ENCODE assay signal across 2 cellular contexts in genomic region chr4:182973421-182974340, GRCh38.
TF ChIP-seq lines count a peak whose summit lies in the region.

No MANE protein-coding gene starts in this region.

TF ChIP-seq in GM23338, 12 proteins besides CTCF, POLR2A, EP300 and RAD21:
- TF ChIP-seq POLR2AphosphoS5 (IDR thresholded peaks at IDR 0.05; ENCODE audit: low read depth): no peak
- TF ChIP-seq, protein P1, sequence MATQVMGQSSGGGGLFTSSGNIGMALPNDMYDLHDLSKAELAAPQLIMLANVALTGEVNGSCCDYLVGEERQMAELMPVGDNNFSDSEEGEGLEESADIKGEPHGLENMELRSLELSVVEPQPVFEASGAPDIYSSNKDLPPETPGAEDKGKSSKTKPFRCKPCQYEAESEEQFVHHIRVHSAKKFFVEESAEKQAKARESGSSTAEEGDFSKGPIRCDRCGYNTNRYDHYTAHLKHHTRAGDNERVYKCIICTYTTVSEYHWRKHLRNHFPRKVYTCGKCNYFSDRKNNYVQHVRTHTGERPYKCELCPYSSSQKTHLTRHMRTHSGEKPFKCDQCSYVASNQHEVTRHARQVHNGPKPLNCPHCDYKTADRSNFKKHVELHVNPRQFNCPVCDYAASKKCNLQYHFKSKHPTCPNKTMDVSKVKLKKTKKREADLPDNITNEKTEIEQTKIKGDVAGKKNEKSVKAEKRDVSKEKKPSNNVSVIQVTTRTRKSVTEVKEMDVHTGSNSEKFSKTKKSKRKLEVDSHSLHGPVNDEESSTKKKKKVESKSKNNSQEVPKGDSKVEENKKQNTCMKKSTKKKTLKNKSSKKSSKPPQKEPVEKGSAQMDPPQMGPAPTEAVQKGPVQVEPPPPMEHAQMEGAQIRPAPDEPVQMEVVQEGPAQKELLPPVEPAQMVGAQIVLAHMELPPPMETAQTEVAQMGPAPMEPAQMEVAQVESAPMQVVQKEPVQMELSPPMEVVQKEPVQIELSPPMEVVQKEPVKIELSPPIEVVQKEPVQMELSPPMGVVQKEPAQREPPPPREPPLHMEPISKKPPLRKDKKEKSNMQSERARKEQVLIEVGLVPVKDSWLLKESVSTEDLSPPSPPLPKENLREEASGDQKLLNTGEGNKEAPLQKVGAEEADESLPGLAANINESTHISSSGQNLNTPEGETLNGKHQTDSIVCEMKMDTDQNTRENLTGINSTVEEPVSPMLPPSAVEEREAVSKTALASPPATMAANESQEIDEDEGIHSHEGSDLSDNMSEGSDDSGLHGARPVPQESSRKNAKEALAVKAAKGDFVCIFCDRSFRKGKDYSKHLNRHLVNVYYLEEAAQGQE (IDR thresholded peaks at IDR 0.05; ENCODE audit: unreplicated experiment): no peak
- TF ChIP-seq STAT1 (IDR thresholded peaks at IDR 0.05; ENCODE audit: unreplicated experiment): no peak
- no peak for TF ChIP-seq ZNF114 (CRISPR knock-in tag; IDR thresholded peaks at IDR 0.05)
- TF ChIP-seq, protein P2, sequence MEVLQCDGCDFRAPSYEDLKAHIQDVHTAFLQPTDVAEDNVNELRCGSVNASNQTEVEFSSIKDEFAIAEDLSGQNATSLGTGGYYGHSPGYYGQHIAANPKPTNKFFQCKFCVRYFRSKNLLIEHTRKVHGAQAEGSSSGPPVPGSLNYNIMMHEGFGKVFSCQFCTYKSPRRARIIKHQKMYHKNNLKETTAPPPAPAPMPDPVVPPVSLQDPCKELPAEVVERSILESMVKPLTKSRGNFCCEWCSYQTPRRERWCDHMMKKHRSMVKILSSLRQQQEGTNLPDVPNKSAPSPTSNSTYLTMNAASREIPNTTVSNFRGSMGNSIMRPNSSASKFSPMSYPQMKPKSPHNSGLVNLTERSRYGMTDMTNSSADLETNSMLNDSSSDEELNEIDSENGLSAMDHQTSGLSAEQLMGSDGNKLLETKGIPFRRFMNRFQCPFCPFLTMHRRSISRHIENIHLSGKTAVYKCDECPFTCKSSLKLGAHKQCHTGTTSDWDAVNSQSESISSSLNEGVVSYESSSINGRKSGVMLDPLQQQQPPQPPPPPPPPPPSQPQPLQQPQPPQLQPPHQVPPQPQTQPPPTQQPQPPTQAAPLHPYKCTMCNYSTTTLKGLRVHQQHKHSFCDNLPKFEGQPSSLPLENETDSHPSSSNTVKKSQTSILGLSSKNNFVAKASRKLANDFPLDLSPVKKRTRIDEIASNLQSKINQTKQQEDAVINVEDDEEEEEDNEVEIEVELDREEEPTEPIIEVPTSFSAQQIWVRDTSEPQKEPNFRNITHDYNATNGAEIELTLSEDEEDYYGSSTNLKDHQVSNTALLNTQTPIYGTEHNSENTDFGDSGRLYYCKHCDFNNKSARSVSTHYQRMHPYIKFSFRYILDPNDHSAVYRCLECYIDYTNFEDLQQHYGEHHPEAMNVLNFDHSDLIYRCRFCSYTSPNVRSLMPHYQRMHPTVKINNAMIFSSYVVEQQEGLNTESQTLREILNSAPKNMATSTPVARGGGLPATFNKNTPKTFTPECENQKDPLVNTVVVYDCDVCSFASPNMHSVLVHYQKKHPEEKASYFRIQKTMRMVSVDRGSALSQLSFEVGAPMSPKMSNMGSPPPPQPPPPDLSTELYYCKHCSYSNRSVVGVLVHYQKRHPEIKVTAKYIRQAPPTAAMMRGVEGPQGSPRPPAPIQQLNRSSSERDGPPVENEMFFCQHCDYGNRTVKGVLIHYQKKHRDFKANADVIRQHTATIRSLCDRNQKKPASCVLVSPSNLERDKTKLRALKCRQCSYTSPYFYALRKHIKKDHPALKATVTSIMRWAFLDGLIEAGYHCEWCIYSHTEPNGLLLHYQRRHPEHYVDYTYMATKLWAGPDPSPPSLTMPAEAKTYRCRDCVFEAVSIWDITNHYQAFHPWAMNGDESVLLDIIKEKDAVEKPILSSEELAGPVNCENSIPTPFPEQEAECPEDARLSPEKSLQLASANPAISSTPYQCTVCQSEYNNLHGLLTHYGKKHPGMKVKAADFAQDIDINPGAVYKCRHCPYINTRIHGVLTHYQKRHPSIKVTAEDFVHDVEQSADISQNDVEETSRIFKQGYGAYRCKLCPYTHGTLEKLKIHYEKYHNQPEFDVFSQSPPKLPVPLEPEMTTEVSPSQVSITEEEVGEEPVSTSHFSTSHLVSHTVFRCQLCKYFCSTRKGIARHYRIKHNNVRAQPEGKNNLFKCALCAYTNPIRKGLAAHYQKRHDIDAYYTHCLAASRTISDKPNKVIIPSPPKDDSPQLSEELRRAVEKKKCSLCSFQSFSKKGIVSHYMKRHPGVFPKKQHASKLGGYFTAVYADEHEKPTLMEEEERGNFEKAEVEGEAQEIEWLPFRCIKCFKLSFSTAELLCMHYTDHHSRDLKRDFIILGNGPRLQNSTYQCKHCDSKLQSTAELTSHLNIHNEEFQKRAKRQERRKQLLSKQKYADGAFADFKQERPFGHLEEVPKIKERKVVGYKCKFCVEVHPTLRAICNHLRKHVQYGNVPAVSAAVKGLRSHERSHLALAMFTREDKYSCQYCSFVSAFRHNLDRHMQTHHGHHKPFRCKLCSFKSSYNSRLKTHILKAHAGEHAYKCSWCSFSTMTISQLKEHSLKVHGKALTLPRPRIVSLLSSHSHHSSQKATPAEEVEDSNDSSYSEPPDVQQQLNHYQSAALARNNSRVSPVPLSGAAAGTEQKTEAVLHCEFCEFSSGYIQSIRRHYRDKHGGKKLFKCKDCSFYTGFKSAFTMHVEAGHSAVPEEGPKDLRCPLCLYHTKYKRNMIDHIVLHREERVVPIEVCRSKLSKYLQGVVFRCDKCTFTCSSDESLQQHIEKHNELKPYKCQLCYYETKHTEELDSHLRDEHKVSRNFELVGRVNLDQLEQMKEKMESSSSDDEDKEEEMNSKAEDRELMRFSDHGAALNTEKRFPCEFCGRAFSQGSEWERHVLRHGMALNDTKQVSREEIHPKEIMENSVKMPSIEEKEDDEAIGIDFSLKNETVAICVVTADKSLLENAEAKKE (CRISPR knock-in tag; IDR thresholded peaks at IDR 0.05): no peak
- TF ChIP-seq JUNB (IDR thresholded peaks at IDR 0.05; ENCODE audit: unreplicated experiment): no peak
- TF ChIP-seq EZH2 (IDR thresholded peaks at IDR 0.05; ENCODE audit: low read depth, unreplicated experiment): no peak
- no peak for TF ChIP-seq NANOG (IDR thresholded peaks at IDR 0.05; ENCODE audit: borderline replicate concordance)
- TF ChIP-seq CREB1 (CRISPR knock-in tag; IDR thresholded peaks at IDR 0.05; ENCODE audit: low read depth): no peak
- TF ChIP-seq ZNF331 (CRISPR knock-in tag; IDR thresholded peaks at IDR 0.05; ENCODE audit: low read depth): no peak
- TF ChIP-seq ETS1 (IDR thresholded peaks at IDR 0.05): no peak
- TF ChIP-seq EZH2phosphoT487 (IDR thresholded peaks at IDR 0.05; ENCODE audit: unreplicated experiment): no peak

TF ChIP-seq in WTC11, 78 proteins besides CTCF, POLR2A, EP300 and RAD21:
- TF ChIP-seq PRDM15 (CRISPR knock-in tag; IDR thresholded peaks at IDR 0.05) (no peak), ZNF138 (CRISPR knock-in tag; conservative IDR thresholded peaks at IDR 0.05) (no peak)
